ENCODE assay signal across 19 cellular contexts in genomic region chr4:8706221-8707044, GRCh38.
DNase-seq lines count a peak whose midpoint lies in the region; ATAC-seq and TF ChIP-seq lines count a peak whose summit lies in the region.
"Had no signal": no experiment of that assay in that cellular context is flagged by ENCODE, and none has a peak within 500 bp of the region (broad histone marks: within the 10 kb centered on the region; RNA-seq: fewer than 3 reads in every experiment).

No MANE protein-coding gene starts in this region.

- H4K91ac ChIP-seq in trophoblast cell (ENCODE audit: low read depth, low read length) = no peak overlapping the region

- POLR2A ChIA-PET in WTC11 (lab: Charles Lee) = no interaction called here

- 39% methylated on average over 14 of the region's 21 CpGs for WGBS in right lobe of liver (ENCODE audit: insufficient coverage, low coverage, low lambda C conversion rate, missing lambda C conversion rate)
- 55 to 66% (median 64%) methylated on average over 21 of the region's 21 CpGs for WGBS in spleen, 5 donors
- no CpG with 5 or more reads among the region's 21 CpGs for WGBS in trophoblast cell (ENCODE audit: extremely low coverage, insufficient coverage, insufficient read length)

- H3K27ac ChIP-seq in right lobe of liver = no peak overlapping the region
- no peak overlapping the region for H3K27ac ChIP-seq in spleen
- H3K27ac ChIP-seq in trophoblast cell (ENCODE audit: low read depth, low read length) = no peak overlapping the region
- H3K27ac ChIP-seq: brain microvascular endothelial cell had no signal

- no peak overlapping the region for H3K23ac ChIP-seq in trophoblast cell (ENCODE audit: low read length)

- no peak overlapping the region for H3K4me3 Mint-ChIP-seq in activated T-cell treated with anti-CD3 and anti-CD28 coated beads, Interleukin-2, amount 50 U/mL, for 24 hours
- no peak overlapping the region for H3K4me3 Mint-ChIP-seq in activated T-cell treated with anti-CD3 and anti-CD28 coated beads, Interleukin-2, amount 50 U/mL, for 72 hours
- H3K4me3 Mint-ChIP-seq in WTC11 = no peak overlapping the region
- H3K4me3 Mint-ChIP-seq: activated CD8-positive, alpha-beta T cell treated with anti-CD3 and anti-CD28 coated beads for 36 hours; CD4-positive, alpha-beta memory T cell; IgD-negative memory B cell had no signal

- peaks cover 6% of the 10 kb centered on the region for H3K9me3 Mint-ChIP-seq in activated T-cell treated with anti-CD3 and anti-CD28 coated beads, Interleukin-2, amount 50 U/mL, for 24 hours
- peaks cover 2% of the 10 kb centered on the region in 2 donors for H3K9me3 Mint-ChIP-seq in activated T-cell treated with anti-CD3 and anti-CD28 coated beads, Interleukin-2, amount 50 U/mL, for 72 hours
- H3K9me3 Mint-ChIP-seq in WTC11 = peaks cover 5% of the 10 kb centered on the region; the same call in 1 of the 2 replicates

- no peak for ATAC-seq in activated T-cell treated with anti-CD3 and anti-CD28 coated beads, Interleukin-2, amount 50 U/mL, for 72 hours (replicated peaks in 1 of 2)
- no peak for ATAC-seq in WTC11
- ATAC-seq in right lobe of liver = no peak
- no peak for ATAC-seq in GM18517 (IDR thresholded peaks at IDR 0.05; ENCODE audit: unreplicated experiment)
- ATAC-seq: activated CD4-positive, CD25-positive, alpha-beta regulatory T cell treated with anti-CD3 and anti-CD28 coated beads, Interleukin-2, amount 50 U/mL, for 24 hours; activated CD8-positive, alpha-beta T cell treated with anti-CD3 and anti-CD28 coated beads for 36 hours; stimulated activated naive CD8-positive, alpha-beta T cell treated with anti-CD3 and anti-CD28 coated beads, Interleukin-15, Interleukin-2, amounts not matched to agents 100 U/mL and 50 U/mL, for 24 hours had no signal

- no peak overlapping the region for H3K4me2 ChIP-seq in trophoblast cell (ENCODE audit: low read length)

- H3K4ac ChIP-seq in trophoblast cell (ENCODE audit: low read depth, low read length) = no peak overlapping the region

- no peak overlapping the region for H3K27ac Mint-ChIP-seq in activated T-cell treated with anti-CD3 and anti-CD28 coated beads, Interleukin-2, amount 50 U/mL, for 24 hours
- no peak overlapping the region for H3K27ac Mint-ChIP-seq in activated T-cell treated with anti-CD3 and anti-CD28 coated beads, Interleukin-2, amount 50 U/mL, for 72 hours
- H3K27ac Mint-ChIP-seq in WTC11 = no peak overlapping the region
- H3K27ac Mint-ChIP-seq: activated CD8-positive, alpha-beta T cell treated with anti-CD3 and anti-CD28 coated beads for 36 hours; CD4-positive, alpha-beta memory T cell; IgD-negative memory B cell had no signal

- no peak overlapping the region for H4K8ac ChIP-seq in trophoblast cell (ENCODE audit: low read depth, low read length)

- peak; percentile 2 for DNase-seq in activated T-cell treated with anti-CD3 and anti-CD28 coated beads, Interleukin-2, amount 50 U/mL, for 24 hours
- DNase-seq in activated T-cell treated with anti-CD3 and anti-CD28 coated beads, Interleukin-2, amount 50 U/mL, for 72 hours = no peak
- DNase-seq in WTC11 (ENCODE audit: low spot score) (peak; percentile 7), right lobe of liver (peak in 2 of 3 donors; percentile 11 to 21), spleen (peak; percentile 54), trophoblast cell (no peak), occipital lobe (lab: John Stamatoyannopoulos, UW) (no peak)
- DNase-seq: activated CD8-positive, alpha-beta T cell treated with anti-CD3 and anti-CD28 coated beads for 36 hours; activated naive CD4-positive, alpha-beta T cell; activated T-cell treated with anti-CD3 and anti-CD28 coated beads for 4 hours; brain microvascular endothelial cell; CD4-positive, alpha-beta memory T cell; effector CD8-positive, alpha-beta T cell; NCI-H1092; NCI-H187; stimulated activated naive CD8-positive, alpha-beta T cell treated with anti-CD3 and anti-CD28 coated beads, Interleukin-15, Interleukin-2, amounts not matched to agents 100 U/mL and 50 U/mL, for 24 hours had no signal

- H3K4me1 Mint-ChIP-seq in activated T-cell treated with anti-CD3 and anti-CD28 coated beads, Interleukin-2, amount 50 U/mL, for 24 hours (ENCODE audit: low read depth) = no peaks in the 10 kb centered on the region
- H3K4me1 Mint-ChIP-seq in activated T-cell treated with anti-CD3 and anti-CD28 coated beads, Interleukin-2, amount 50 U/mL, for 72 hours (ENCODE audit: low read depth) = no peaks in the 10 kb centered on the region
- H3K4me1 Mint-ChIP-seq in WTC11 = peaks cover 9% of the 10 kb centered on the region
- H3K4me1 Mint-ChIP-seq: CD4-positive, alpha-beta memory T cell; IgD-negative memory B cell had no signal

- H3K4me3 ChIP-seq in right lobe of liver = no peak overlapping the region
- no peak overlapping the region for H3K4me3 ChIP-seq in spleen
- no peak overlapping the region for H3K4me3 ChIP-seq in trophoblast cell (ENCODE audit: low read depth, low read length)

- no peaks in the 10 kb centered on the region for H3K36me3 ChIP-seq in right lobe of liver
- no peaks in the 10 kb centered on the region for H3K36me3 ChIP-seq in spleen
- no peaks in the 10 kb centered on the region for H3K36me3 ChIP-seq in trophoblast cell (ENCODE audit: control insufficient read depth in 1 of 2, insufficient read depth in 2 of 2, low read length in 2 of 2)
- H3K36me3 ChIP-seq: brain microvascular endothelial cell had no signal

- intact Hi-C loops in right lobe of liver (cut with DNase I) (no loop called here), spleen (cut with DNase I; ENCODE audit: low total_unique reads) (no loop called here)

- H3K9me3 ChIP-seq in right lobe of liver (no peaks in the 10 kb centered on the region), spleen (peaks cover 0 to 14% (median 3%) of the 10 kb centered on the region in 8 donors), trophoblast cell (ENCODE audit: insufficient read depth, low read depth, low read length) (peaks cover 2% of the 10 kb centered on the region)

- no peak overlapping the region for H4K12ac ChIP-seq in trophoblast cell (ENCODE audit: low read depth, low read length)

- CTCF ChIA-PET in WTC11 (lab: Charles Lee) = interaction anchor here (1.0 to 4.0 kb wide), 6 partner anchors 18 to 530 kb away, joined by 3 to 23 read pairs (median 3); no protein-coding TSS in a partner anchor

- H2BK5ac ChIP-seq in trophoblast cell (ENCODE audit: low read depth, low read length, poor library complexity) = no peak overlapping the region

- H2BK120ac ChIP-seq in trophoblast cell (ENCODE audit: insufficient read depth, low read length, poor library complexity) = no peak overlapping the region

- H3K27me3 ChIP-seq in right lobe of liver (no peaks in the 10 kb centered on the region), spleen (replicated peaks in 1 of 7) (peaks cover 0 to 78% (median 3%) of the 10 kb centered on the region in 7 donors), trophoblast cell (ENCODE audit: insufficient read depth, low read length) (no peaks in the 10 kb centered on the region)

- no peak overlapping the region for H2AFZ ChIP-seq in trophoblast cell (ENCODE audit: insufficient read depth, low read length, poor library complexity)

- H3K18ac ChIP-seq in trophoblast cell (ENCODE audit: low read length) = no peak overlapping the region

- H3K4me1 ChIP-seq in right lobe of liver (no peaks in the 10 kb centered on the region), spleen (no peaks in the 10 kb centered on the region), trophoblast cell (ENCODE audit: control insufficient read depth in 1 of 2, insufficient read depth in 2 of 2, low read length in 2 of 2) (peaks cover 11 to 14% of the 10 kb centered on the region in 2 experiments)

- H3K36me3 Mint-ChIP-seq in activated T-cell treated with anti-CD3 and anti-CD28 coated beads, Interleukin-2, amount 50 U/mL, for 24 hours (ENCODE audit: low read depth) = no peaks in the 10 kb centered on the region
- peaks cover 1 to 2% of the 10 kb centered on the region in 2 donors for H3K36me3 Mint-ChIP-seq in activated T-cell treated with anti-CD3 and anti-CD28 coated beads, Interleukin-2, amount 50 U/mL, for 72 hours (ENCODE audit: insufficient read depth in 2 of 2)
- H3K36me3 Mint-ChIP-seq in WTC11 = no peaks in the 10 kb centered on the region
- H3K36me3 Mint-ChIP-seq: CD4-positive, alpha-beta memory T cell had no signal

- no peak overlapping the region for H3K9ac ChIP-seq in trophoblast cell (ENCODE audit: low read length)

- no peak overlapping the region for H2BK12ac ChIP-seq in trophoblast cell (ENCODE audit: low read length)

- H3K79me2 ChIP-seq in trophoblast cell (ENCODE audit: control insufficient read depth, insufficient read depth, low read length, poor library complexity) = no peaks in the 10 kb centered on the region

- no peak overlapping the region for H2AK5ac ChIP-seq in trophoblast cell (ENCODE audit: low read length)

- peaks cover 2% of the 10 kb centered on the region for H3K27me3 Mint-ChIP-seq in activated T-cell treated with anti-CD3 and anti-CD28 coated beads, Interleukin-2, amount 50 U/mL, for 24 hours
- H3K27me3 Mint-ChIP-seq in activated T-cell treated with anti-CD3 and anti-CD28 coated beads, Interleukin-2, amount 50 U/mL, for 72 hours (ENCODE audit: low read depth) = no peaks in the 10 kb centered on the region
- no peaks in the 10 kb centered on the region for H3K27me3 Mint-ChIP-seq in WTC11 (ENCODE audit: low read depth)
- H3K27me3 Mint-ChIP-seq: activated CD8-positive, alpha-beta T cell treated with anti-CD3 and anti-CD28 coated beads for 36 hours; IgD-negative memory B cell had no signal

- no peaks in the 10 kb centered on the region for H3K79me1 ChIP-seq in trophoblast cell (ENCODE audit: low read length)

- TF ChIP-seq CTCF in WTC11 (IDR thresholded peaks at IDR 0.05) (no peak), right lobe of liver (IDR thresholded peaks at IDR 0.05) (no peak), spleen (IDR thresholded peaks at IDR 0.05 in 8 of 11, conservative IDR thresholded peaks at IDR 0.05 in 3 of 11) (no peak)

- no peak overlapping the region for H3K14ac ChIP-seq in trophoblast cell (ENCODE audit: low read length)

- TF ChIP-seq POLR2A in right lobe of liver (IDR thresholded peaks at IDR 0.05) (no peak), spleen (IDR thresholded peaks at IDR 0.05) (no peak)

TF ChIP-seq in WTC11, 78 proteins besides CTCF, POLR2A, EP300 and RAD21:
- TF ChIP-seq CBFB (CRISPR knock-in tag; IDR thresholded peaks at IDR 0.05; ENCODE audit: low read depth) = no peak

Comparison
In these comparisons a context has a peak if more than half of its experiments do, and no peak if none do; other contexts are left out.
1. DNase-seq: peak in activated T-cell treated with anti-CD3 and anti-CD28 coated beads, Interleukin-2, amount 50 U/mL, for 24 hours (single experiment), WTC11 (single experiment), right lobe of liver (2 of 3) and spleen (single experiment); none in activated T-cell treated with anti-CD3 and anti-CD28 coated beads, Interleukin-2, amount 50 U/mL, for 72 hours (0 of 2), trophoblast cell (0 of 2) and occipital lobe (single experiment).